ENCODE assay signal across 25 cellular contexts in the genomic region with DNA sequence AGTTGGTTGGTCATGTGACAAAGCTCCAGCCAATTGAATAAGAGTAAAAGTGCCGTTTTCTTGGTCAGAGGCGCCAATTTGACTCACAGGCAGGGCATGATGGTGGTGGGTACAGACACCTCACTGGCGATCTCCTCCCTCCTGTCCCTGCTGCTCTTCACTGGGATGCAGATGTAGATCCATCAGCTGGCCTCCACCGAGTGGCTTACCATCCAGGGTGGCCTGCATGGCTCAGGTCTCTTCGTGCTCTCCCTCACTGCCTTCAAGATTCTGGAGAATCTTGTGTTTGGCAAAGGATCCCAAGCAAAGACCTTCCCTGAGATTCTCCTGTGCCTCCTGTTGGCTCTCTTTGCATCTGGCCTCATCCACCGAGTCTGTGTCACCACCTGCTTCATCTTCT. TPM values are rescaled to one million over a fixed set of nuclear protein-coding genes. Genes with fewer than 3 reads are reported as not detected.
A peak's percentile ranks its signal among the peaks of the same experiment; 100 is the strongest.
DNase-seq lines count a peak whose midpoint lies in the region; ATAC-seq and TF ChIP-seq lines count a peak whose summit lies in the region.
"Had no signal": no experiment of that assay in that cellular context is flagged by ENCODE, and none has a peak within 500 bp of the region (broad histone marks: within the 10 kb centered on the region; RNA-seq: fewer than 3 reads in every experiment).

No MANE protein-coding gene starts in this region.

- no peak overlapping the region for H3K4me3 ChIP-seq in Karpas-422 (ENCODE audit: low read length)
- H3K4me3 ChIP-seq: BLaER1 had no signal

- H3K4me3 Mint-ChIP-seq in neural crest cell, result no peak overlapping the region
- H3K4me3 Mint-ChIP-seq in activated CD8-positive, alpha-beta memory T cell treated with anti-CD3 and anti-CD28 coated beads, Interleukin-2, amount 10 ng/mL, durations not matched to agents 7 days and 5 days, result no peak overlapping the region
- H3K4me3 Mint-ChIP-seq: CD4-positive, CD25-positive, alpha-beta regulatory T cell; CD8-positive, alpha-beta memory T cell had no signal

- no peaks in the 10 kb centered on the region; the same call in 1 of the 2 replicates for H3K9me3 ChIP-seq in Karpas-422 (ENCODE audit: low read length)
- H3K9me3 ChIP-seq: BE2C had no signal

- H3K9ac ChIP-seq in Karpas-422 (ENCODE audit: low read length), result no peak overlapping the region
- H3K9ac ChIP-seq: BLaER1 had no signal

- DNase-seq in Karpas-422 (no peak), NCI-H146 (lab: John Stamatoyannopoulos, UW) (peak; percentile 38), neural crest cell (ENCODE audit: low read depth, low spot score) (no peak), GM10266 (ENCODE audit: extremely low spot score) (no peak), NCI-H2227 treated with DMSO at 0.1 percent for 48 hours (lab: John Stamatoyannopoulos, UW) (no peak)
- DNase-seq in activated CD8-positive, alpha-beta memory T cell treated with anti-CD3 and anti-CD28 coated beads, Interleukin-2, amount 10 ng/mL, durations not matched to agents 7 days and 5 days, result no peak
- DNase-seq: 8988T; ACHN; BE2C; C1 segment of cervical spinal cord; CD4-positive, alpha-beta memory T cell; CD4-positive, CD25-positive, alpha-beta regulatory T cell; CD8-positive, alpha-beta memory T cell; COR-L47; DMS 273 treated with DMSO at 0.1 percent for 48 hours; DMS153; DMS53; DND-41; EL; GDM1 had no signal

- H3K4me1 ChIP-seq in Karpas-422 (ENCODE audit: low read length), result peaks cover 8% of the 10 kb centered on the region; the same call in 1 of the 2 replicates
- H3K4me1 ChIP-seq: BE2C had no signal

- TF ChIP-seq CTCF in neural crest cell (conservative IDR thresholded peaks at IDR 0.05), result no peak
- TF ChIP-seq CTCF in GM10266 (IDR thresholded peaks at IDR 0.05; ENCODE audit: control insufficient read depth, insufficient read depth, low read depth, missing control alignments), result no peak

- H3K9me2 ChIP-seq in Karpas-422 (replicated peaks; ENCODE audit: insufficient read depth, low read length), result no peaks in the 10 kb centered on the region

- peak overlapping the region; percentile 40; the same call in 1 of the 2 replicates for H2AFZ ChIP-seq in Karpas-422 (ENCODE audit: low read length)

- H4K20me1 ChIP-seq in Karpas-422 (ENCODE audit: insufficient read depth, low read depth, low read length), result no peaks in the 10 kb centered on the region
- H4K20me1 ChIP-seq: BLaER1 had no signal

- CTCF ChIA-PET in activated CD8-positive, alpha-beta memory T cell treated with anti-CD3 and anti-CD28 coated beads, Interleukin-2, amount 10 ng/mL, durations not matched to agents 7 days and 5 days (lab: Charles Lee), result no interaction called here

- peaks cover 2% of the 10 kb centered on the region for H3K36me3 Mint-ChIP-seq in neural crest cell (ENCODE audit: low read depth)
- no peaks in the 10 kb centered on the region for H3K36me3 Mint-ChIP-seq in activated CD8-positive, alpha-beta memory T cell treated with anti-CD3 and anti-CD28 coated beads, Interleukin-2, amount 10 ng/mL, durations not matched to agents 7 days and 5 days
- H3K36me3 Mint-ChIP-seq: CD14-positive monocyte; CD4-positive, alpha-beta memory T cell; CD4-positive, CD25-positive, alpha-beta regulatory T cell; CD8-positive, alpha-beta memory T cell had no signal

- H3K27me3 ChIP-seq in Karpas-422 (ENCODE audit: low read length), result no peaks in the 10 kb centered on the region; the same call in 1 of the 2 replicates
- H3K27me3 ChIP-seq: BE2C had no signal

- H3K27me3 Mint-ChIP-seq in neural crest cell (ENCODE audit: low read depth), result peaks cover 93% of the 10 kb centered on the region
- H3K27me3 Mint-ChIP-seq in activated CD8-positive, alpha-beta memory T cell treated with anti-CD3 and anti-CD28 coated beads, Interleukin-2, amount 10 ng/mL, durations not matched to agents 7 days and 5 days, result peaks cover 87% of the 10 kb centered on the region

- H3K4me2 ChIP-seq in Karpas-422 (ENCODE audit: low read depth, low read length, poor library complexity, severe bottlenecking), result no peak overlapping the region
- H3K4me2 ChIP-seq: BLaER1 had no signal

- no peak for ATAC-seq in activated CD8-positive, alpha-beta memory T cell treated with anti-CD3 and anti-CD28 coated beads, Interleukin-2, amount 10 ng/mL, durations not matched to agents 7 days and 5 days

- peaks cover 4% of the 10 kb centered on the region for H3K9me3 Mint-ChIP-seq in neural crest cell
- H3K9me3 Mint-ChIP-seq in activated CD8-positive, alpha-beta memory T cell treated with anti-CD3 and anti-CD28 coated beads, Interleukin-2, amount 10 ng/mL, durations not matched to agents 7 days and 5 days (ENCODE audit: low read depth), result peaks cover 3% of the 10 kb centered on the region

- peak overlapping the region; percentile 27 for H3K27ac Mint-ChIP-seq in neural crest cell (ENCODE audit: unreplicated experiment)
- no peak overlapping the region for H3K27ac Mint-ChIP-seq in activated CD8-positive, alpha-beta memory T cell treated with anti-CD3 and anti-CD28 coated beads, Interleukin-2, amount 10 ng/mL, durations not matched to agents 7 days and 5 days
- H3K27ac Mint-ChIP-seq: CD14-positive monocyte; CD4-positive, alpha-beta memory T cell; CD4-positive, CD25-positive, alpha-beta regulatory T cell; CD8-positive, alpha-beta memory T cell had no signal

- no peak overlapping the region for H3K27ac ChIP-seq in Karpas-422 (ENCODE audit: low read length)
- H3K27ac ChIP-seq: BLaER1 had no signal

- H3K4me1 Mint-ChIP-seq in neural crest cell, result peaks cover 7% of the 10 kb centered on the region
- peaks cover 2% of the 10 kb centered on the region for H3K4me1 Mint-ChIP-seq in activated CD8-positive, alpha-beta memory T cell treated with anti-CD3 and anti-CD28 coated beads, Interleukin-2, amount 10 ng/mL, durations not matched to agents 7 days and 5 days

- no peaks in the 10 kb centered on the region for H3K79me2 ChIP-seq in Karpas-422 (ENCODE audit: low read length)

- H3K36me3 ChIP-seq in Karpas-422 (ENCODE audit: insufficient read depth, low read length), result 0 out of 2 replicates have a peak, but pooled peaks cover 6% of the 10 kb centered on the region
- H3K36me3 ChIP-seq: BE2C, BLaER1 had no signal

RNA-seq across cellular contexts. Expression of a gene that starts 12.9 kb away (rescaled TPM):
- total RNA-seq in Karpas-422 (2014; rRNA removed; shearing (Covaris generic); ENCODE audit: low replicate concordance), result not detected in 2 replicates
- 0.14 TPM in 1 of 2 replicates, not detected in the other for total RNA-seq in neural crest cell
- not detected for total RNA-seq in activated CD8-positive, alpha-beta memory T cell treated with anti-CD3 and anti-CD28 coated beads, Interleukin-2, amount 10 ng/mL, durations not matched to agents 7 days and 5 days
- total RNA-seq: A673; CD4-positive, alpha-beta memory T cell; CD4-positive, CD25-positive, alpha-beta regulatory T cell; G401 had no signal

RNA-seq across cellular contexts. Expression of a gene that starts 54.9 kb away (rescaled TPM):
- not detected in 2 replicates for total RNA-seq in Karpas-422 (2014; rRNA removed; shearing (Covaris generic); ENCODE audit: low replicate concordance)
- not detected in 2 replicates for total RNA-seq in neural crest cell
- total RNA-seq in activated CD8-positive, alpha-beta memory T cell treated with anti-CD3 and anti-CD28 coated beads, Interleukin-2, amount 10 ng/mL, durations not matched to agents 7 days and 5 days, result under 1 TPM in 1 of 2 experiments, not detected in 1; 0.21 TPM
- total RNA-seq: CD4-positive, alpha-beta memory T cell; CD4-positive, CD25-positive, alpha-beta regulatory T cell; CD8-positive, alpha-beta memory T cell; Daoy; G401 had no signal
